Comparison of ENCODE assay signal across 14 cellular contexts in genomic region chr7:127619681-127620405, GRCh38. TPM values are rescaled to one million over a fixed set of nuclear protein-coding genes. Genes with fewer than 3 reads are reported as not detected.
DNase-seq lines count a peak whose midpoint lies in the region; ATAC-seq and TF ChIP-seq lines count a peak whose summit lies in the region.
"Had no signal": no experiment of that assay in that cellular context is flagged by ENCODE, and none has a peak within 500 bp of the region (broad histone marks: within the 10 kb centered on the region; RNA-seq: fewer than 3 reads in every experiment).

No MANE protein-coding gene starts in this region.

- H3K27ac Mint-ChIP-seq in endothelial cell (ENCODE audit: unreplicated experiment) (no peak overlapping the region), progenitor cell of endocrine pancreas (peak overlapping the region; percentile 73)
- H3K27ac Mint-ChIP-seq: activated CD4-positive, alpha-beta T cell treated with anti-CD3 and anti-CD28 coated beads, Interleukin-2, amount 10 ng/mL, durations not matched to agents 24 days and 14 days; activated T-helper 17 cell treated with anti-CD3 and anti-CD28 coated beads, Interleukin-2, amount 50 U/mL, for 72 hours had no signal

- H3K36me3 Mint-ChIP-seq in endothelial cell (ENCODE audit: low read depth, unreplicated experiment) (no peaks in the 10 kb centered on the region), progenitor cell of endocrine pancreas (ENCODE audit: insufficient read depth) (no peaks in the 10 kb centered on the region)

- H3K4me3 Mint-ChIP-seq in endothelial cell (ENCODE audit: unreplicated experiment): peak overlapping the region; percentile 85
- peak overlapping the region; percentile 61 for H3K4me3 Mint-ChIP-seq in progenitor cell of endocrine pancreas (ENCODE audit: low read depth)
- H3K4me3 Mint-ChIP-seq: activated CD4-positive, alpha-beta T cell treated with anti-CD3 and anti-CD28 coated beads, Interleukin-2, amount 10 ng/mL, durations not matched to agents 24 days and 14 days; activated T-helper 17 cell treated with anti-CD3 and anti-CD28 coated beads, Interleukin-2, amount 50 U/mL, for 72 hours had no signal

- TF ChIP-seq CTCF in endothelial cell (IDR thresholded peaks at IDR 0.05; ENCODE audit: unreplicated experiment) (no peak), progenitor cell of endocrine pancreas (IDR thresholded peaks at IDR 0.05; ENCODE audit: unreplicated experiment) (no peak)

- H3K27me3 Mint-ChIP-seq in endothelial cell (ENCODE audit: unreplicated experiment) (peaks cover 9% of the 10 kb centered on the region), progenitor cell of endocrine pancreas (peaks cover 78% of the 10 kb centered on the region)

- H3K4me1 Mint-ChIP-seq in endothelial cell (ENCODE audit: unreplicated experiment) (peaks cover 13% of the 10 kb centered on the region), progenitor cell of endocrine pancreas (ENCODE audit: low read depth) (peaks cover 5% of the 10 kb centered on the region)
- H3K4me1 Mint-ChIP-seq: activated CD4-positive, alpha-beta T cell treated with anti-CD3 and anti-CD28 coated beads, Interleukin-2, amount 10 ng/mL, durations not matched to agents 24 days and 14 days; activated T-helper 17 cell treated with anti-CD3 and anti-CD28 coated beads, Interleukin-2, amount 50 U/mL, for 72 hours had no signal

- DNase-seq in NCI-H146 (lab: John Stamatoyannopoulos, UW) (peak; percentile 35), NCI-H146 treated with DMSO at 0.1 percent for 48 hours (lab: John Stamatoyannopoulos, UW; ENCODE audit: unreplicated experiment) (no peak), endothelial cell (ENCODE audit: low spot score) (peak; percentile 39), progenitor cell of endocrine pancreas (ENCODE audit: low spot score, unreplicated experiment) (no peak), NCI-H2029 treated with DMSO at 0.1 percent for 48 hours (lab: John Stamatoyannopoulos, UW) (no peak)
- DNase-seq: activated CD4-positive, alpha-beta T cell treated with anti-CD3 and anti-CD28 coated beads, Interleukin-2, amount 10 ng/mL, durations not matched to agents 24 days and 14 days; DMS79; T-helper 1 cell had no signal

- H3K9me3 Mint-ChIP-seq in endothelial cell (ENCODE audit: unreplicated experiment) (no peaks in the 10 kb centered on the region), progenitor cell of endocrine pancreas (ENCODE audit: low read depth) (peaks cover 3% of the 10 kb centered on the region)
- H3K9me3 Mint-ChIP-seq: activated CD4-positive, alpha-beta T cell treated with anti-CD3 and anti-CD28 coated beads, Interleukin-2, amount 10 ng/mL, durations not matched to agents 24 days and 14 days; activated T-helper 17 cell treated with anti-CD3 and anti-CD28 coated beads, Interleukin-2, amount 50 U/mL, for 72 hours had no signal

- ATAC-seq in HG02885 (IDR thresholded peaks at IDR 0.05; ENCODE audit: poor library complexity, unreplicated experiment): no peak
- ATAC-seq: activated T-helper 17 cell treated with anti-CD3 and anti-CD28 coated beads, Interleukin-2, amount 50 U/mL, for 72 hours; esophagus mucosa had no signal

RNA-seq across cellular contexts. Expression of gene PAX4, which starts 1.9 kb away (rescaled TPM):
- total RNA-seq in endothelial cell (ENCODE audit: unreplicated experiment) (0.33 TPM), progenitor cell of endocrine pancreas (23.6 and 25.1 TPM in 2 replicates)
- total RNA-seq: A673; activated CD4-positive, alpha-beta T cell treated with anti-CD3 and anti-CD28 coated beads, Interleukin-2, amount 10 ng/mL, durations not matched to agents 24 days and 14 days; activated T-helper 17 cell treated with anti-CD3 and anti-CD28 coated beads, Interleukin-2, amount 50 U/mL, for 72 hours; bronchial epithelial cell; esophagus mucosa; kidney epithelial cell had no signal

RNA-seq across cellular contexts. Expression of gene FSCN3, which starts 26.3 kb away (rescaled TPM):
- total RNA-seq in endothelial cell (ENCODE audit: unreplicated experiment) (1.5 TPM), progenitor cell of endocrine pancreas (2.2 and 3.4 TPM in 2 replicates)

RNA-seq across cellular contexts. Expression of gene ARF5, which starts 31.6 kb away (rescaled TPM):
- total RNA-seq in endothelial cell (ENCODE audit: unreplicated experiment): 354 TPM
- 240 and 255 TPM in 2 replicates for total RNA-seq in progenitor cell of endocrine pancreas

RNA-seq across cellular contexts. Expression of gene SND1, which starts 32.2 kb away (rescaled TPM):
- total RNA-seq in endothelial cell (ENCODE audit: unreplicated experiment) (375 TPM), progenitor cell of endocrine pancreas (213 and 237 TPM in 2 replicates)

RNA-seq across cellular contexts. Expression of gene GCC1, which starts 34.4 kb away (rescaled TPM):
- total RNA-seq in endothelial cell (ENCODE audit: unreplicated experiment): 21.8 TPM
- 17.4 and 17.5 TPM in 2 replicates for total RNA-seq in progenitor cell of endocrine pancreas

Comparison
In these comparisons a context has a peak if more than half of its experiments do, and no peak if none do; other contexts are left out.
1. DNase-seq: peak in NCI-H146 (single experiment) and endothelial cell (single experiment); none in NCI-H146 treated with DMSO at 0.1 percent for 48 hours (single experiment), progenitor cell of endocrine pancreas (single experiment) and NCI-H2029 treated with DMSO at 0.1 percent for 48 hours (single experiment).
2. RNA of gene PAX4, which starts 1.9 kb away (total RNA-seq): 23.6 to 25.1 TPM in progenitor cell of endocrine pancreas; 0.33 TPM in endothelial cell (single experiment); every median in the first group is over 10 times any median in the second.